9 cellular contexts compared by ENCODE assay signal in genomic region chr7:118240320-118240719, GRCh38. TPM values are rescaled to one million over a fixed set of nuclear protein-coding genes. Genes with fewer than 3 reads are reported as not detected.
"Had no signal": no experiment of that assay in that cellular context is flagged by ENCODE, and none has a peak within 500 bp of the region (broad histone marks: within the 10 kb centered on the region; RNA-seq: fewer than 3 reads in every experiment).

No MANE protein-coding gene starts in this region.

RNA-seq across cellular contexts. Expression of gene ANKRD7, which starts 15.8 kb away (rescaled TPM):
- total RNA-seq: left colon; left lobe of liver; lower lobe of right lung; mesenteric fat pad; mesothelial cell of epicardium; mucosa of gallbladder; naive thymus-derived CD4-positive, alpha-beta T cell had no signal
- polyA plus RNA-seq: immature natural killer cell, liver had no signal
